In genomic region chr7:85322252-85322651, GRCh38 we compare ENCODE assay signal across 27 cellular contexts.
DNase-seq lines count a peak whose midpoint lies in the region; ATAC-seq, FAIRE-seq and TF ChIP-seq lines count a peak whose summit lies in the region.
"Had no signal": no experiment of that assay in that cellular context is flagged by ENCODE, and none has a peak within 500 bp of the region (broad histone marks: within the 10 kb centered on the region; RNA-seq: fewer than 3 reads in every experiment).

No MANE protein-coding gene starts in this region.

- POLR2A ChIA-PET in GM10248 (lab: Yijun Ruan, JAX): no interaction called here

- H4K5ac ChIP-seq in mesendoderm (ENCODE audit: low read length): no peak overlapping the region

- H2BK120ac ChIP-seq in mesendoderm (ENCODE audit: low read depth, low read length): no peak overlapping the region

- TF ChIP-seq CTCF in epithelial cell of esophagus (IDR thresholded peaks at IDR 0.05; ENCODE audit: insufficient read depth, low read depth, low read length, missing control alignments): no peak
- no peak for TF ChIP-seq CTCF in GM10248 (IDR thresholded peaks at IDR 0.05; ENCODE audit: control extremely low read depth, extremely low read depth, low read depth, missing control alignments)
- TF ChIP-seq CTCF in heart right ventricle (IDR thresholded peaks at IDR 0.05): no peak

- no peak for ATAC-seq in heart right ventricle
- ATAC-seq: GM12878, HepG2 had no signal

- H3K4me1 ChIP-seq in mesendoderm (ENCODE audit: control insufficient read depth, low read depth, low read length) (no peaks in the 10 kb centered on the region), heart right ventricle (no peaks in the 10 kb centered on the region)
- H3K4me1 ChIP-seq: BLaER1 had no signal

- H2BK15ac ChIP-seq in mesendoderm (replicated peaks; ENCODE audit: low read depth): no peak overlapping the region

- no peak overlapping the region for H2AK5ac ChIP-seq in mesendoderm (ENCODE audit: low read length)

- no CpG with 5 or more reads among the region's 4 CpGs for WGBS in mesendoderm (ENCODE audit: extremely low coverage, insufficient coverage, low lambda C conversion rate)
- WGBS in heart right ventricle, 2 donors: 74 to 77% methylated on average over 4 of the region's 4 CpGs

- H3K18ac ChIP-seq in mesendoderm (ENCODE audit: low read length): no peak overlapping the region

- H3K79me2 ChIP-seq in mesendoderm (ENCODE audit: control insufficient read depth, insufficient read depth, low read length): no peaks in the 10 kb centered on the region

- no peaks in the 10 kb centered on the region for H3K79me1 ChIP-seq in mesendoderm (ENCODE audit: low read length)

- DNase-seq in A172 (ENCODE audit: low spot score) (peak; percentile 18), LoVo (ENCODE audit: low spot score) (peak; percentile 35), epithelial cell of esophagus (ENCODE audit: low read depth) (peak; percentile 2), mesendoderm (peak; percentile 77), GM10248 (ENCODE audit: extremely low spot score) (no peak), heart right ventricle (no peak), NCI-H1048 (lab: John Stamatoyannopoulos, UW) (no peak), frontal cortex (ENCODE audit: low spot score in 2 of 2) (no peak)
- DNase-seq: CD4-positive, CD25-positive, alpha-beta regulatory T cell; DMS53; GOT3; HCEC 1CT; Karpas-422; MV-4-11; NCI-H1105 treated with DMSO at 0.1 percent for 48 hours; NCI-H146; NCI-H1930; NCI-H2107; NCI-H446; NCI-H524 treated with DMSO at 0.1 percent for 48 hours; NCI-H774; SK-N-SH had no signal

- no peak overlapping the region for H3K23ac ChIP-seq in mesendoderm (ENCODE audit: low read length)

- H3K27ac ChIP-seq in mesendoderm (ENCODE audit: low read depth, low read length) (no peak overlapping the region), heart right ventricle (no peak overlapping the region)
- H3K27ac ChIP-seq: 22Rv1, BLaER1 had no signal

- no peak overlapping the region for H3K4ac ChIP-seq in mesendoderm (ENCODE audit: low read depth, low read length)

- H3K27me3 ChIP-seq in mesendoderm (ENCODE audit: insufficient read depth, low read length, poor library complexity): no peaks in the 10 kb centered on the region
- H3K27me3 ChIP-seq in heart right ventricle: no peaks in the 10 kb centered on the region
- H3K27me3 ChIP-seq: BLaER1 had no signal

- CTCF ChIA-PET in GM10248 (lab: Yijun Ruan, JAX): no interaction called here

- no peaks in the 10 kb centered on the region for H3K9me3 ChIP-seq in heart right ventricle
- H3K9me3 ChIP-seq: BLaER1, SK-N-SH had no signal

- H4K8ac ChIP-seq in mesendoderm (ENCODE audit: low read depth, low read length): no peak overlapping the region

- intact Hi-C loops in heart right ventricle (cut with DNase I): no loop called here

- H3K36me3 ChIP-seq in mesendoderm (ENCODE audit: control insufficient read depth, insufficient read depth, low read length): no peaks in the 10 kb centered on the region
- H3K36me3 ChIP-seq in heart right ventricle: no peaks in the 10 kb centered on the region
- H3K36me3 ChIP-seq: BLaER1 had no signal

- no peak for FAIRE-seq in frontal cortex (lab: Jason Lieb, UNC)
- FAIRE-seq: G401.6, GM12878, HepG2 had no signal

- H3K4me3 ChIP-seq in epithelial cell of esophagus (ENCODE audit: low read length): no peak overlapping the region
- no peak overlapping the region for H3K4me3 ChIP-seq in mesendoderm (ENCODE audit: low read length)
- no peak overlapping the region for H3K4me3 ChIP-seq in heart right ventricle
- H3K4me3 ChIP-seq: BLaER1, GM12878 had no signal

- no peak overlapping the region for H3K4me2 ChIP-seq in mesendoderm (ENCODE audit: low read length)
- H3K4me2 ChIP-seq: BLaER1, SK-N-SH had no signal

- H2BK5ac ChIP-seq in mesendoderm (ENCODE audit: low read length): no peak overlapping the region

- no peak overlapping the region for H3K56ac ChIP-seq in mesendoderm (ENCODE audit: low read length)

- H3K9ac ChIP-seq in mesendoderm (ENCODE audit: low read length): no peak overlapping the region
- H3K9ac ChIP-seq: BLaER1, SK-N-SH had no signal

Comparison
In these comparisons a context has a peak if more than half of its experiments do, and no peak if none do; other contexts are left out.
1. DNase-seq: peak in A172 (single experiment), LoVo (single experiment), epithelial cell of esophagus (single experiment) and mesendoderm (single experiment); none in GM10248 (single experiment), heart right ventricle (0 of 2), NCI-H1048 (single experiment) and frontal cortex (0 of 2).